ENCODE assay signal across 8 cellular contexts in the genomic region with DNA sequence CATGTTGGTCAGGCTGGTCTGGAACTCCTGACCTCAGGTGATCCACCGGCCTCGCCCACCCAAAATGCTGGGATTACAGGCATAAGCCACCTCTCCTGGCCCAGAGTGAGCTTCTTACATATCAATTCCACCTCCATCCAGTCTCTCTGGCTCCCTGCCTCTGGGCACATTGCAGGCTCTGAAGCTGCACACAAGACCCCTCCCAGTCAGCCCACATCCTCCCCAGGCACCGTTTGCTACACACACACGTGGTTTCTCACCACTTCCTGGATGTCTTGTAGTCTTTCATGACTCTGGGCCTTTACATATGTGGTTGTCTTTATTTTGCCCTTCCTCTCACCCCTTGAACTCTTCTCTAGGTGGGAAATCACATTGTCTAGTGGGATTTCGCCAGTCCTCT.
DNase-seq lines count a peak whose midpoint lies in the region; ATAC-seq lines count a peak whose summit lies in the region.

No MANE protein-coding gene starts in this region.

- DNase-seq in SW480 (ENCODE audit: low spot score) (peak; percentile 61), posterior vena cava (ENCODE audit: low spot score) (peak; percentile 79), cerebellar cortex (ENCODE audit: low spot score) (no peak), HT-29 (ENCODE audit: low spot score) (no peak), NCI-H345 (lab: John Stamatoyannopoulos, UW) (no peak)

- H3K27me3 Mint-ChIP-seq in activated naive CD8-positive, alpha-beta T cell: no peaks in the 10 kb centered on the region

- ATAC-seq in GM19035 (IDR thresholded peaks at IDR 0.05; ENCODE audit: unreplicated experiment) (peak; percentile 98), HG03103 (IDR thresholded peaks at IDR 0.05; ENCODE audit: low read depth, unreplicated experiment) (peak; percentile 96)

- peaks cover 57% of the 10 kb centered on the region for H3K4me1 Mint-ChIP-seq in activated naive CD8-positive, alpha-beta T cell (ENCODE audit: low read depth)

- intact Hi-C loops in posterior vena cava (cut with DNase I): no loop called here

- H3K27ac Mint-ChIP-seq in activated naive CD8-positive, alpha-beta T cell: peak overlapping the region; percentile 82

- no peaks in the 10 kb centered on the region for H3K9me3 Mint-ChIP-seq in activated naive CD8-positive, alpha-beta T cell (ENCODE audit: low read depth)

- peak overlapping the region; percentile 43 for H3K4me3 Mint-ChIP-seq in activated naive CD8-positive, alpha-beta T cell

- H3K36me3 Mint-ChIP-seq in activated naive CD8-positive, alpha-beta T cell: no peaks in the 10 kb centered on the region

Comparison
In these comparisons a context has a peak if more than half of its experiments do, and no peak if none do; other contexts are left out.
1. DNase-seq: peak in SW480 (single experiment) and posterior vena cava (single experiment); none in cerebellar cortex (single experiment), HT-29 (single experiment) and NCI-H345 (single experiment).